ENCODE assay signal across 5 cellular contexts in the genomic region with DNA sequence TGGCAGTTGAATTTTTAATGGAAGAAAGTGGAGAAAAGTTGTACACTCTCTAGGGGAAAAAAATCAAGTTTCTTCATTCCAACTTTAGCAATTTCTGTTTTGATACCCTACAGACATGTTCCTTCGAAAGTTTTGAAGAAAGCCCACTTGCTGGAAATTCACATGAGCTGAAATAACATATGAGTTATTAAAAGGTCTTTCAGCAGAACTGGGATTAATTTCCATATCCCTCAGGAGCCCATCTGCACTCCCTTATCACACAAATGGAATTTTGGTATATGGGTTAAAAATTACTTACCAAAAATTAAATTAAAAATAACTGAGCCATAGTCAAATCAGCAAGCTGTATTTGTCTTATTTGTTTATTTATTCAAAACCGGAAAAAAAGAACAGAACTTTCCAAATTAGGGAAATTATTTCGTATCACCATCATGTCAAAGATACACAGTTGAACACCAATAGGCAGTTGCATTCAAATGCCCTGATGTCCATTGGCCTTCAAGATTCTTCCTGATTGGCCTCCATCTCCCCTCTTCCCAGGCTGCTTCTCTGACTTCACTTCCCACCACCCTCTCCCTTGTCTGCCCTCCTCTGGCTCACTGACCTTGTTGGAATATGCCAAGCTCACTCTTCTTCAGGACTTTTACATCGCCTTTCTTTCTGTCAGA.
"Had no signal": no experiment of that assay in that cellular context is flagged by ENCODE, and none has a peak within 500 bp of the region (broad histone marks: within the 10 kb centered on the region; RNA-seq: fewer than 3 reads in every experiment).

No MANE protein-coding gene starts in this region.

- H3K4me3 ChIP-seq: GM23338, K562 had no signal

- H3K4me2 ChIP-seq: GM23338 had no signal

- H2AFZ ChIP-seq: GM23338 had no signal

- ATAC-seq: GM23338, K562 had no signal

- DNase-seq: H9, HCEC 1CT, IMR-90 had no signal
